ENCODE assay signal across 16 cellular contexts in the genomic region with DNA sequence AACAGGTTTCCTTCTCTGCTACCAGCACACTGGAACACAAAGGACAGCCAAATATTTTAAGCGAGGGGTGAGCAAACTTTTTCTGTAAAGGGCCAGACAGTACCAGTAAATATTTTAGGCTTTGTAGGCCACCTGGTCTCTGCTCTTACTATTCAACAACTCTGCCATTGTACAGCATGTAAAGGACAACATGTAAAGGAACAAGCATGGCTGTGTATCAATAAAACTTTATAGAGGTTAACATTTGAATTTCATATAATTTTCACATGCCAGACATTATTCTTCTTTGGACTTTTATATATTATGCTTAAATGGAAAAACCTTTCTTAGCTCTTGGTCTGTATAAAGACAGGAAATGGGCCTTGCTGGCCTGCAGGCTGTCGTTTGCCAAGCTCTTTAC. TPM values are rescaled to one million over a fixed set of nuclear protein-coding genes. Genes with fewer than 3 reads are reported as not detected.
DNase-seq lines count a peak whose midpoint lies in the region; ATAC-seq, FAIRE-seq and TF ChIP-seq lines count a peak whose summit lies in the region.
"Had no signal": no experiment of that assay in that cellular context is flagged by ENCODE, and none has a peak within 500 bp of the region (broad histone marks: within the 10 kb centered on the region; RNA-seq: fewer than 3 reads in every experiment).

No MANE protein-coding gene starts in this region.

- no peak for TF ChIP-seq POLR2A in GM12878 (IDR thresholded peaks at IDR 0.05; ENCODE audit: low read depth, low read length)

- H3K36me3 ChIP-seq in GM12878 (ENCODE audit: control insufficient read depth in 2 of 2, insufficient read depth in 2 of 2, low read length in 1 of 2), result peaks cover 21 to 40% of the 10 kb centered on the region in 2 experiments
- peaks cover 9 to 60% of the 10 kb centered on the region in 2 experiments for H3K36me3 ChIP-seq in mesenchymal stem cell (ENCODE audit: control insufficient read depth in 1 of 2, insufficient read depth in 2 of 2, low read depth in 1 of 2, low read length in 2 of 2)
- H3K36me3 ChIP-seq in urinary bladder (ENCODE audit: insufficient read depth), result peaks cover 3% of the 10 kb centered on the region

- no peak for TF ChIP-seq CTCF in GM12878 (IDR thresholded peaks at IDR 0.05 in 2 of 3, conservative IDR thresholded peaks at IDR 0.05 in 1 of 3; ENCODE audit: control insufficient read depth in 2 of 3, extremely low read depth in 1 of 3, insufficient read depth in 1 of 3, low read depth in 3 of 3, low read length in 3 of 3)

- no peak overlapping the region for H3K4ac ChIP-seq in mesenchymal stem cell (ENCODE audit: low read depth in 1 of 2, low read length in 2 of 2)

- peaks cover 3% of the 10 kb centered on the region; the same call in 1 of the 2 replicates for H4K20me1 ChIP-seq in GM12878 (ENCODE audit: control insufficient read depth, insufficient read depth)

- TF ChIP-seq RAD21 in GM12878 (IDR thresholded peaks at IDR 0.05; ENCODE audit: insufficient read depth, low read depth, low read length), result no peak

- BruUV-seq in GM12878 (replicated peaks; lab: Mats Ljungman, UMichigan), result no TSS peak

- intact Hi-C loops in left ventricle myocardium superior (cut with micrococcal nuclease) (no loop called here), Right ventricle myocardium inferior (cut with DNase I) (no loop called here), GM12878 (cut with micrococcal nuclease; ENCODE audit: unreplicated experiment) (no loop called here)

- WGBS in GM12878 (ENCODE audit: insufficient coverage, insufficient replicate concordance, low lambda C conversion rate, missing lambda C conversion rate), result 100% methylated on average over 2 of the region's 2 CpGs
- WGBS in mesenchymal stem cell, result 70% methylated on average over 2 of the region's 2 CpGs
- 74% methylated on average over 2 of the region's 2 CpGs for WGBS in urinary bladder

- peaks cover 53% of the 10 kb centered on the region for H3K79me2 ChIP-seq in GM12878 (ENCODE audit: control insufficient read depth, insufficient read depth, low read length)

- no peak overlapping the region for H2BK5ac ChIP-seq in mesenchymal stem cell (ENCODE audit: low read depth, low read length, poor library complexity, severe bottlenecking)

- H3K4me2 ChIP-seq in GM12878 (ENCODE audit: control insufficient read depth, insufficient read depth) (no peak overlapping the region), mesenchymal stem cell (ENCODE audit: low read length, poor library complexity, severe bottlenecking) (no peak overlapping the region)

- H3K27ac ChIP-seq in GM12878 (ENCODE audit: control insufficient read depth, insufficient read depth) (no peak overlapping the region), mesenchymal stem cell (ENCODE audit: low read length, poor library complexity, severe bottlenecking) (peak overlapping the region; percentile 61), urinary bladder (ENCODE audit: low read depth) (peak overlapping the region; percentile 38)
- H3K27ac ChIP-seq: C4-2B had no signal

- SMC1A ChIA-PET in GM12878 (lab: Charles Lee; ENCODE audit: uncharacterized antibody, unreplicated experiment), result interaction anchor here (0.9 to 1.5 kb wide), 3 partner anchors 9 to 14 kb away, joined by 3 to 4 read pairs (median 4); no protein-coding TSS in a partner anchor

- RAD21 ChIA-PET in GM12878 (lab: Charles Lee; ENCODE audit: unreplicated experiment), result no interaction called here

- peak; percentile 42 for ATAC-seq in left ventricle myocardium superior
- ATAC-seq in Right ventricle myocardium inferior, result no peak
- ATAC-seq in GM12878, result no peak
- ATAC-seq in HG03460 (IDR thresholded peaks at IDR 0.05; ENCODE audit: unreplicated experiment), result no peak

- H3K18ac ChIP-seq in mesenchymal stem cell (ENCODE audit: low read depth in 1 of 2, low read length in 2 of 2), result no peak overlapping the region

- H3K79me1 ChIP-seq in mesenchymal stem cell (replicated peaks; ENCODE audit: low read length, poor library complexity, severe bottlenecking), result peaks cover 19% of the 10 kb centered on the region

- no peak overlapping the region for H2AFZ ChIP-seq in GM12878 (ENCODE audit: control insufficient read depth, low read depth, low read length)
- H2AFZ ChIP-seq in mesenchymal stem cell (ENCODE audit: low read depth, low read length), result no peak overlapping the region

- H2BK120ac ChIP-seq in mesenchymal stem cell (ENCODE audit: low read depth, low read length), result no peak overlapping the region

- POLR2A ChIA-PET in GM12878 (lab: Charles Lee), result interaction anchor here (1.1 kb wide), 1 partner anchor 9 kb away, joined by 3 read pairs; no protein-coding TSS in a partner anchor

- H3K9me3 ChIP-seq in GM12878 (replicated peaks; ENCODE audit: control insufficient read depth, insufficient read depth, low read length) (no peaks in the 10 kb centered on the region), mesenchymal stem cell (ENCODE audit: control insufficient read depth, low read length) (no peaks in the 10 kb centered on the region)
- H3K9me3 ChIP-seq: MG63 had no signal

- H3K9ac ChIP-seq in GM12878 (ENCODE audit: control insufficient read depth, insufficient read depth, low read length), result no peak overlapping the region
- no peak overlapping the region for H3K9ac ChIP-seq in mesenchymal stem cell (ENCODE audit: low read length)

- no peak overlapping the region for H4K8ac ChIP-seq in mesenchymal stem cell (ENCODE audit: low read length)

- peak overlapping the region; percentile 82 for H2AK5ac ChIP-seq in mesenchymal stem cell (ENCODE audit: low read length, severe bottlenecking)

- H3K14ac ChIP-seq in mesenchymal stem cell (ENCODE audit: low read length in 2 of 2), result no peak overlapping the region

- FAIRE-seq in GM12878 (lab: Jason Lieb, UNC), result no peak

- H4K91ac ChIP-seq in mesenchymal stem cell (ENCODE audit: low read length), result no peak overlapping the region

- H3K4me3 ChIP-seq in GM12878 (no peak overlapping the region), mesenchymal stem cell (ENCODE audit: insufficient read depth in 1 of 2, low read depth in 1 of 2, low read length in 2 of 2) (no peak overlapping the region), urinary bladder (ENCODE audit: low read depth, low read length) (no peak overlapping the region)
- H3K4me3 ChIP-seq: MG63 had no signal

- H3K23ac ChIP-seq in mesenchymal stem cell (ENCODE audit: low read length in 2 of 2), result no peak overlapping the region

- no peak for DNase-seq in left ventricle myocardium superior
- no peak for DNase-seq in Right ventricle myocardium inferior (ENCODE audit: missing footprints)
- DNase-seq in GM12878 (ENCODE audit: low read depth, low spot score), result no peak
- no peak for DNase-seq in mesenchymal stem cell
- DNase-seq in HPDE6-E6E7 (ENCODE audit: extremely low spot score), result no peak
- DNase-seq: DMS 273 treated with DMSO at 0.1 percent for 48 hours, Karpas-422, MG63, NCI-H1092 treated with DMSO at 0.1 percent for 48 hours, NCI-H1694, NCI-H226, NCI-H524 treated with DMSO at 0.1 percent for 48 hours had no signal

- CTCF ChIA-PET in GM12878 (lab: Yijun Ruan, JAX), result interaction anchor here (0.8 to 2.2 kb wide), 3 partner anchors 9 to 41 kb away, joined by 3 to 7 read pairs (median 3); no protein-coding TSS in a partner anchor

- peaks cover 25% of the 10 kb centered on the region for H3K4me1 ChIP-seq in GM12878 (ENCODE audit: control insufficient read depth, insufficient read depth, low read length)
- peaks cover 7% of the 10 kb centered on the region for H3K4me1 ChIP-seq in mesenchymal stem cell (ENCODE audit: control insufficient read depth, insufficient read depth, low read depth, low read length)
- peaks cover 4% of the 10 kb centered on the region for H3K4me1 ChIP-seq in urinary bladder (ENCODE audit: insufficient read depth)

- no peak for TF ChIP-seq EP300 in GM12878 (IDR thresholded peaks at IDR 0.05; ENCODE audit: borderline replicate concordance in 1 of 2, control insufficient read depth in 1 of 2, low read depth in 2 of 2, low read length in 2 of 2)

- H2BK15ac ChIP-seq in mesenchymal stem cell (ENCODE audit: low read depth, poor library complexity, severe bottlenecking), result no peak overlapping the region

- in situ Hi-C loops in GM12878 (cut with MboI), result no loop called here

- H3K27me3 ChIP-seq in GM12878 (replicated peaks in 1 of 2; ENCODE audit: control insufficient read depth in 2 of 2, insufficient read depth in 2 of 2, low read length in 1 of 2) (no peaks in the 10 kb centered on the region), mesenchymal stem cell (ENCODE audit: control insufficient read depth in 1 of 2, insufficient read depth in 1 of 2, low read length in 2 of 2) (no peaks in the 10 kb centered on the region)
- H3K27me3 ChIP-seq: MG63 had no signal

- H2BK12ac ChIP-seq in mesenchymal stem cell (ENCODE audit: low read length in 2 of 2), result no peak overlapping the region

RNA-seq across cellular contexts. Expression of gene RHEB, which starts 30.2 kb away (rescaled TPM):
- total RNA-seq in left ventricle myocardium superior (116 TPM), Right ventricle myocardium inferior (135 TPM), GM12878 (2014; rRNA removed) (20.3 and 28.7 TPM in 2 replicates), GM12878 (2014; rRNA removed; fragmentation: Illumina TruSeq; extraction: Trizol) (36.1 and 37.3 TPM in 2 replicates), GM12878 (2021) (33.4 and 38.7 TPM in 2 replicates), urinary bladder (109 TPM)
- 44.0 and 53.8 TPM in 2 replicates for total RNA-seq in GM12878 (2013; cell fraction: nucleolus; rRNA removed)
- 17.9 TPM for polyA plus RNA-seq in GM12878 (2011; ENCODE audit: low read depth)
- polyA plus RNA-seq in GM12878 (2011; rRNA removed) (67.8 and 115 TPM in 2 replicates), GM12878 (2014; fragmentation: Illumina TruSeq; extraction: Trizol) (35.9 and 55.9 TPM in 2 replicates), GM12878 (2014; fragmentation: Nextera tagmentation; extraction: Ambion mirVana) (1 to 10 TPM; 6.2 to 10.0 TPM), GM12878 (2014; rRNA removed) (28.3 and 38.7 TPM in 2 replicates), GM12878 (2016; fragmentation: Nextera tagmentation; extraction: Ambion mirVana) (10 to 100 TPM; 60.1 to 63.4 TPM), urinary bladder (109 TPM)
- polyA plus RNA-seq in GM12878 (2011; cell fraction: cytosol; rRNA removed), result 17.4 and 19.8 TPM in 2 replicates
- polyA plus RNA-seq in GM12878 (2011; cell fraction: nucleus; rRNA removed), result 24.3 and 30.4 TPM in 2 replicates
- 30.9 and 31.4 TPM in 2 replicates for polyA plus RNA-seq in GM12878 (2012)
- 12.3 and 19.7 TPM in 2 replicates for polyA minus RNA-seq in GM12878 (2011; rRNA and poly(A)+ RNA removed)
- polyA minus RNA-seq in GM12878 (2011; cell fraction: cytosol; rRNA and poly(A)+ RNA removed), result 13.5 and 17.6 TPM in 2 replicates
- 11.1 and 17.7 TPM in 2 replicates for polyA minus RNA-seq in GM12878 (2011; cell fraction: nucleus; rRNA and poly(A)+ RNA removed)
- polyA plus RNA-seq in mesenchymal stem cell (2013, experiment 1 of 2), result 87.3 TPM
- polyA plus RNA-seq in mesenchymal stem cell (2013, experiment 2 of 2), result 88.1 TPM

RNA-seq across cellular contexts. Expression of gene CRYGN, which starts 49.6 kb away (rescaled TPM):
- total RNA-seq in left ventricle myocardium superior (not detected), Right ventricle myocardium inferior (not detected), GM12878 (2014; rRNA removed) (not detected in 2 replicates), GM12878 (2014; rRNA removed; fragmentation: Illumina TruSeq; extraction: Trizol) (not detected in 2 replicates), GM12878 (2021) (not detected in 2 replicates), urinary bladder (0.16 TPM)
- 0.32 TPM in 1 of 2 replicates, not detected in the other for total RNA-seq in GM12878 (2013; cell fraction: nucleolus; rRNA removed)
- polyA plus RNA-seq in GM12878 (2011; ENCODE audit: low read depth), result not detected
- polyA plus RNA-seq in GM12878 (2011; rRNA removed) (not detected in 2 replicates), GM12878 (2014; fragmentation: Illumina TruSeq; extraction: Trizol) (not detected in 2 replicates), GM12878 (2014; fragmentation: Nextera tagmentation; extraction: Ambion mirVana) (not detected), GM12878 (2014; rRNA removed) (not detected in 2 replicates), GM12878 (2016; fragmentation: Nextera tagmentation; extraction: Ambion mirVana) (not detected), urinary bladder (0.67 TPM)
- polyA plus RNA-seq in GM12878 (2011; cell fraction: cytosol; rRNA removed), result 0.03 TPM in 1 of 2 replicates, not detected in the other
- polyA plus RNA-seq in GM12878 (2011; cell fraction: nucleus; rRNA removed), result 0.34 and 0.44 TPM in 2 replicates
- polyA plus RNA-seq in GM12878 (2012), result not detected in 2 replicates
- not detected in 2 replicates for polyA minus RNA-seq in GM12878 (2011; rRNA and poly(A)+ RNA removed)
- not detected in 2 replicates for polyA minus RNA-seq in GM12878 (2011; cell fraction: cytosol; rRNA and poly(A)+ RNA removed)
- polyA minus RNA-seq in GM12878 (2011; cell fraction: nucleus; rRNA and poly(A)+ RNA removed), result 0.36 TPM in 1 of 2 replicates, not detected in the other
- polyA plus RNA-seq in mesenchymal stem cell (2013, experiment 1 of 2), result not detected
- polyA plus RNA-seq in mesenchymal stem cell (2013, experiment 2 of 2), result not detected
- total RNA-seq: H4 had no signal
